ENCODE assay signal across 8 cellular contexts in genomic region chr4:139665690-139666529, GRCh38. TPM values are rescaled to one million over a fixed set of nuclear protein-coding genes. Genes with fewer than 3 reads are reported as not detected.
DNase-seq lines count a peak whose midpoint lies in the region; ATAC-seq, FAIRE-seq and TF ChIP-seq lines count a peak whose summit lies in the region.

TSS of gene MGST2 (plus strand) at chr4:139665819. CDS start at chr4:139666020, 201 bp downstream.

- H3K4me1 ChIP-seq in HUES6 (ENCODE audit: control insufficient read depth, insufficient read depth, low read length), result peaks cover 31% of the 10 kb centered on the region
- H3K4me1 ChIP-seq in Panc1 (ENCODE audit: control insufficient read depth, insufficient read depth, low read length), result peaks cover 7% of the 10 kb centered on the region
- H3K4me1 ChIP-seq in adrenal gland (replicated peaks in 1 of 2), result peaks cover 28 to 50% of the 10 kb centered on the region in 2 donors
- H3K4me1 ChIP-seq in heart left ventricle, result peaks cover 3 to 61% (median 27%) of the 10 kb centered on the region in 12 donors

- H3K27ac ChIP-seq in HUES6 (ENCODE audit: low read depth, low read length) (peak within 1 kb of the TSS; percentile 4; the same call in 1 of the 2 replicates), Panc1 (ENCODE audit: low read length) (peak within 1 kb of the TSS; percentile 75), adrenal gland (peak within 1 kb of the TSS; percentile 68 to 95 (median 82)), heart left ventricle (peak within 1 kb of the TSS; percentile 76 to 95 (median 93))

- peak within 1 kb of the TSS; percentile 84 for H3K4me3 Mint-ChIP-seq in osteocyte (ENCODE audit: unreplicated experiment)

- BruUV-seq in Panc1 (replicated peaks; lab: Mats Ljungman, UMichigan), result no TSS peak

- H3K27me3 Mint-ChIP-seq in osteocyte (ENCODE audit: unreplicated experiment), result no peaks in the 10 kb centered on the region

- 0 to 1% (median 1%) methylated on average over 27 to 32 of the region's 32 CpGs for WGBS in adrenal gland, 4 donors
- WGBS in heart left ventricle, 4 donors, result 0% methylated on average over 32 of the region's 32 CpGs

- ATAC-seq in GM21515 (IDR thresholded peaks at IDR 0.05; ENCODE audit: unreplicated experiment) (peak; percentile 87), Panc1 (peak; percentile 94), heart left ventricle (peak; percentile 92 to 94 (median 93))

- no peaks in the 10 kb centered on the region for H3K9me3 Mint-ChIP-seq in osteocyte (ENCODE audit: unreplicated experiment)

- no peaks in the 10 kb centered on the region for H3K36me3 ChIP-seq in HUES6 (ENCODE audit: control insufficient read depth, insufficient read depth, low read length)
- no peaks in the 10 kb centered on the region for H3K36me3 ChIP-seq in Panc1 (ENCODE audit: control insufficient read depth, insufficient read depth, low read length)
- H3K36me3 ChIP-seq in adrenal gland (replicated peaks in 1 of 2), result no peaks in the 10 kb centered on the region
- no peaks in the 10 kb centered on the region for H3K36me3 ChIP-seq in heart left ventricle

- POLR2A ChIA-PET in Panc1 (lab: Charles Lee), result no interaction called here

- H3K27me3 ChIP-seq in HUES6 (ENCODE audit: control insufficient read depth, insufficient read depth, low read length) (no peaks in the 10 kb centered on the region), Panc1 (ENCODE audit: control insufficient read depth, insufficient read depth, low read length) (no peaks in the 10 kb centered on the region), adrenal gland (no peaks in the 10 kb centered on the region), heart left ventricle (no peaks in the 10 kb centered on the region)

- H3K9ac ChIP-seq in HUES6 (ENCODE audit: low read length), result peak within 1 kb of the TSS; percentile 75

- intact Hi-C loops in Panc1 (cut with micrococcal nuclease; ENCODE audit: unreplicated experiment), result no loop called here
- intact Hi-C loops in adrenal gland (cut with DNase I), result no loop called here
- intact Hi-C loops in heart left ventricle (cut with DNase I), result loop anchor here in 5 of 10 donors (5.0 to 10.0 kb wide), 5 partner anchors 61 to 589 kb away; partner anchors contain the start of gene MAML3 (in 3 of the 5)

- H3K4me1 Mint-ChIP-seq in osteocyte (ENCODE audit: unreplicated experiment), result peaks cover 32% of the 10 kb centered on the region

- TF ChIP-seq CTCF in Panc1 (IDR thresholded peaks at IDR 0.05) (no peak), adrenal gland (IDR thresholded peaks at IDR 0.05) (peak in 1 of 6 experiments; percentile 16), heart left ventricle (IDR thresholded peaks at IDR 0.05) (peak in 1 of 12 donors; percentile 7), osteocyte (IDR thresholded peaks at IDR 0.05) (no peak), D721Med (IDR thresholded peaks at IDR 0.05; ENCODE audit: insufficient read depth, missing control alignments) (no peak)

- in situ Hi-C loops in Panc1 (cut with HindIII; ENCODE audit: low pct_unique_long_range_greater_than_20kb, low sequenced_read_pairs), result no loop called here

- DNase-seq in ELF-1 (ENCODE audit: low read depth, low spot score), result peak; percentile 91
- no peak for DNase-seq in Panc1 (ENCODE audit: low read depth, low spot score)
- DNase-seq in adrenal gland, result peak; percentile 76 to 91 (median 84)
- DNase-seq in heart left ventricle, result peak; percentile 83 to 90 (median 89)
- DNase-seq in osteocyte (ENCODE audit: extremely low spot score, unreplicated experiment), result no peak
- DNase-seq in D721Med (ENCODE audit: insufficient read length, low spot score), result no peak

- peak within 1 kb of the TSS; percentile 72 for H3K4me3 ChIP-seq in HUES6 (ENCODE audit: low read depth, low read length)
- peak within 1 kb of the TSS; percentile 51 to 85 for H3K4me3 ChIP-seq in Panc1 (ENCODE audit: low read depth in 2 of 2, low read length in 2 of 2)
- peak within 1 kb of the TSS in 3 of 4 donors; percentile 4 to 61 (median 44) for H3K4me3 ChIP-seq in adrenal gland
- peak within 1 kb of the TSS; percentile 49 to 79 (median 58) for H3K4me3 ChIP-seq in heart left ventricle

- H3K9me3 ChIP-seq in HUES6 (ENCODE audit: control insufficient read depth, insufficient read depth, low read depth, low read length), result no peaks in the 10 kb centered on the region; the same call in 1 of the 2 replicates
- no peaks in the 10 kb centered on the region for H3K9me3 ChIP-seq in Panc1 (ENCODE audit: control insufficient read depth, insufficient read depth, low read depth, low read length)
- H3K9me3 ChIP-seq in adrenal gland (replicated peaks in 1 of 3), result no peaks in the 10 kb centered on the region
- no peaks in the 10 kb centered on the region for H3K9me3 ChIP-seq in heart left ventricle

- CTCF ChIA-PET in Panc1 (lab: Charles Lee), result no interaction called here

- TF ChIP-seq POLR2A in adrenal gland (IDR thresholded peaks at IDR 0.05), result peak in 1 of 2 donors; percentile 85
- TF ChIP-seq POLR2A in heart left ventricle (IDR thresholded peaks at IDR 0.05), result peak in 1 of 2 donors; percentile 44

- no peaks in the 10 kb centered on the region for H3K36me3 Mint-ChIP-seq in osteocyte (ENCODE audit: unreplicated experiment)

- no peak for FAIRE-seq in D721Med (lab: Jason Lieb, UNC)

- H3K27ac Mint-ChIP-seq in osteocyte (ENCODE audit: unreplicated experiment), result peak within 1 kb of the TSS; percentile 98

RNA-seq across cellular contexts. Expression of gene MGST2, which starts in this region (rescaled TPM):
- total RNA-seq in Panc1 (2021; ENCODE audit: unreplicated experiment) (17.4 TPM), adrenal gland (100 to 1,000 TPM in 7 of 8 donors, 10 to 100 TPM in 1; 95.5 to 246 (median 122) TPM), heart left ventricle (100 to 1,000 TPM in 7 of 9 donors, 10 to 100 TPM in 2; 94.7 to 122 (median 105) TPM), osteocyte (29.2 and 29.9 TPM in 2 replicates)
- 11.6 TPM for polyA plus RNA-seq in Panc1 (2012; ENCODE audit: insufficient read length)
- polyA plus RNA-seq in adrenal gland (100 to 1,000 TPM; 110 to 271 (median 154) TPM), heart left ventricle (100 to 1,000 TPM in 1 of 2 donors, 10 to 100 TPM in 1; 86.6 to 209 TPM)

Comparison
In these comparisons a context has a peak if more than half of its experiments do, and no peak if none do; other contexts are left out.
1. DNase-seq: peak in ELF-1 (single experiment), adrenal gland (7 of 7) and heart left ventricle (5 of 5); none in Panc1 (single experiment), osteocyte (single experiment) and D721Med (single experiment).
2. H3K27ac ChIP-seq: peak in every context shown above with its lines; median percentile 93 in heart left ventricle; 82 in adrenal gland; 75 in Panc1; 4 in HUES6.
3. Peak in every context shown above with its lines, with median percentiles within 50 percentile points of each other: ATAC-seq and H3K4me3 ChIP-seq.